1 cellular context compared by ENCODE assay signal in genomic region chr2:113175101-113175628, GRCh38.
TF ChIP-seq lines count a peak whose summit lies in the region.

No MANE protein-coding gene starts in this region.

TF ChIP-seq in HepG2, 621 proteins besides CTCF, POLR2A, EP300 and RAD21 (continued from another document):
- peak; percentile 53; the same call in 1 of the 2 replicates for TF ChIP-seq AHDC1 (CRISPR knock-in tag; IDR thresholded peaks at IDR 0.05; ENCODE audit: borderline replicate concordance)
- peak; percentile 22; the same call in 1 of the 2 replicates for TF ChIP-seq ZNF501 (CRISPR knock-in tag; IDR thresholded peaks at IDR 0.05)
- TF ChIP-seq UBTF (CRISPR knock-in tag; IDR thresholded peaks at IDR 0.05) = 0 out of 2 replicates have a peak, but pooled peaks have one; percentile 31
- peak; percentile 58; the same call in 1 of the 2 replicates for TF ChIP-seq ZBTB33 (CRISPR knock-in tag; IDR thresholded peaks at IDR 0.05)
- no peak for TF ChIP-seq ZNF136 (CRISPR knock-in tag; IDR thresholded peaks at IDR 0.05; ENCODE audit: low read depth)
- TF ChIP-seq ZNF180 (CRISPR knock-in tag; IDR thresholded peaks at IDR 0.05; ENCODE audit: borderline replicate concordance, low read depth) = no peak
- 0 out of 2 replicates have a peak, but pooled peaks have one; percentile 31 for TF ChIP-seq HDAC1 (CRISPR knock-in tag; IDR thresholded peaks at IDR 0.05)
- TF ChIP-seq ZNF143 (CRISPR knock-in tag; IDR thresholded peaks at IDR 0.05) = no peak
- TF ChIP-seq ZNF441 (CRISPR knock-in tag; IDR thresholded peaks at IDR 0.05; ENCODE audit: borderline replicate concordance) = no peak
- peak; percentile 39; the same call in 1 of the 2 replicates for TF ChIP-seq ZBTB38 (CRISPR knock-in tag; IDR thresholded peaks at IDR 0.05)
- peak; percentile 13; the same call in 1 of the 2 replicates for TF ChIP-seq ZNF292 (CRISPR knock-in tag; IDR thresholded peaks at IDR 0.05; ENCODE audit: borderline replicate concordance, low read depth)
- no peak for TF ChIP-seq JDP2 (CRISPR knock-in tag; IDR thresholded peaks at IDR 0.05; ENCODE audit: borderline replicate concordance)
